Comparison of ENCODE assay signal across 20 cellular contexts in genomic region chr5:77208507-77209163, GRCh38. TPM values are rescaled to one million over a fixed set of nuclear protein-coding genes. Genes with fewer than 3 reads are reported as not detected.
DNase-seq lines count a peak whose midpoint lies in the region; ATAC-seq and TF ChIP-seq lines count a peak whose summit lies in the region.
"Had no signal": no experiment of that assay in that cellular context is flagged by ENCODE, and none has a peak within 500 bp of the region (broad histone marks: within the 10 kb centered on the region; RNA-seq: fewer than 3 reads in every experiment).

No MANE protein-coding gene starts in this region.

- H3K4ac ChIP-seq in IMR-90 (ENCODE audit: low read depth, low read length) = no peak overlapping the region

- H3K9me3 Mint-ChIP-seq in brain = peaks cover 0 to 3% (median 0%) of the 10 kb centered on the region in 5 experiments
- peaks cover 4% of the 10 kb centered on the region for H3K9me3 Mint-ChIP-seq in neural progenitor cell

- no peak overlapping the region for H3K23ac ChIP-seq in IMR-90 (ENCODE audit: low read depth, low read length)

- H3K4me1 Mint-ChIP-seq in brain (peaks cover 15% of the 10 kb centered on the region), neural progenitor cell (peaks cover 11% of the 10 kb centered on the region)

- no peak overlapping the region for H3K9ac ChIP-seq in IMR-90 (ENCODE audit: low read depth, low read length)
- no peak overlapping the region for H3K9ac ChIP-seq in neural progenitor cell

- H3K4me3 Mint-ChIP-seq in brain (peak overlapping the region in 4 of 5 experiments; percentile 83 to 93 (median 84)), neural progenitor cell (peak overlapping the region; percentile 91)

- no peaks in the 10 kb centered on the region for H3K36me3 Mint-ChIP-seq in brain
- peaks cover 3% of the 10 kb centered on the region for H3K36me3 Mint-ChIP-seq in neural progenitor cell

- peak overlapping the region; percentile 63 for H2AK9ac ChIP-seq in IMR-90 (replicated peaks; ENCODE audit: low read depth, low read length, poor library complexity)

- intact Hi-C loops in IMR-90 (cut with micrococcal nuclease) = no loop called here

- TF ChIP-seq POLR2A in IMR-90 (IDR thresholded peaks at IDR 0.05; ENCODE audit: low read depth, low read length) (no peak), suprapubic skin (IDR thresholded peaks at IDR 0.05) (no peak)

- dilution Hi-C loops in IMR-90 (cut with HindIII; ENCODE audit: low sequenced_read_pairs, unreplicated experiment) = no loop called here

- H2BK120ac ChIP-seq in IMR-90 (ENCODE audit: low read depth, low read length) = no peak overlapping the region

- no peak overlapping the region for H4K91ac ChIP-seq in IMR-90 (ENCODE audit: insufficient read depth, low read depth, low read length)

- TF ChIP-seq RAD21 in IMR-90 (IDR thresholded peaks at IDR 0.05; ENCODE audit: low read length) = no peak

- no peak overlapping the region for H3K14ac ChIP-seq in IMR-90 (replicated peaks; ENCODE audit: low read depth, low read length)

- no peaks in the 10 kb centered on the region for H4K20me1 ChIP-seq in IMR-90 (ENCODE audit: insufficient read depth, low read length)
- peaks cover 7% of the 10 kb centered on the region for H4K20me1 ChIP-seq in neural progenitor cell (ENCODE audit: low read depth)

- CTCF ChIA-PET in IMR-90 (lab: Yijun Ruan, JAX) = no interaction called here

- H3K79me1 ChIP-seq in IMR-90 (ENCODE audit: low read depth in 1 of 2, low read length in 2 of 2) = no peaks in the 10 kb centered on the region

- no peak for TF ChIP-seq EP300 in suprapubic skin (IDR thresholded peaks at IDR 0.05)

- H3F3A ChIP-seq in neural progenitor cell (ENCODE audit: low read depth) = peaks cover 10% of the 10 kb centered on the region

- H3K4me2 ChIP-seq in IMR-90 (ENCODE audit: low read depth, low read length) (no peak overlapping the region), neural progenitor cell (no peak overlapping the region)

- H3K9me1 ChIP-seq in IMR-90 (ENCODE audit: insufficient read depth, low read length) = no peaks in the 10 kb centered on the region; the same call in 1 of the 2 replicates

- TF ChIP-seq CTCF in IMR-90 (conservative IDR thresholded peaks at IDR 0.05; ENCODE audit: low read depth, low read length) (no peak), brain (conservative IDR thresholded peaks at IDR 0.05) (no peak), neural progenitor cell (IDR thresholded peaks at IDR 0.05) (no peak), suprapubic skin (IDR thresholded peaks at IDR 0.05) (no peak)

- H3K27me3 Mint-ChIP-seq in brain = peaks cover 44% of the 10 kb centered on the region
- peaks cover 38% of the 10 kb centered on the region for H3K27me3 Mint-ChIP-seq in neural progenitor cell (ENCODE audit: insufficient read depth, low read depth)

- no peak overlapping the region for H2BK20ac ChIP-seq in IMR-90 (ENCODE audit: low read depth, low read length)

- no peak overlapping the region for H4K5ac ChIP-seq in IMR-90 (ENCODE audit: low read depth, low read length)

- no TSS peak for BruUV-seq in IMR-90 (replicated peaks; lab: Mats Ljungman, UMichigan)

- H3K27ac ChIP-seq in IMR-90 (ENCODE audit: insufficient read depth, low read length) (no peak overlapping the region), neural progenitor cell (no peak overlapping the region), suprapubic skin (no peak overlapping the region), SJCRH30 (no peak overlapping the region)
- H3K27ac ChIP-seq: 22Rv1, gastroesophageal sphincter had no signal

- WGBS in IMR-90 (ENCODE audit: extremely low coverage in 2 of 2, insufficient read length in 1 of 2), 2 experiments = 80% methylated on average over 1 of the region's 1 CpG; no CpG with 5 or more reads in 1 of the 2 experiments
- 86% methylated on average over 1 of the region's 1 CpG for WGBS in suprapubic skin

- H2BK5ac ChIP-seq in IMR-90 (ENCODE audit: low read depth, low read length, poor library complexity, severe bottlenecking) = no peak overlapping the region

- POLR2A ChIA-PET in IMR-90 (lab: Charles Lee; ENCODE audit: unreplicated experiment) = no interaction called here

- H2AFZ ChIP-seq in IMR-90 (replicated peaks; ENCODE audit: low read length, poor library complexity) = no peak overlapping the region
- H2AFZ ChIP-seq in neural progenitor cell (replicated peaks) = no peak overlapping the region

- H3K4me1 ChIP-seq in IMR-90 (ENCODE audit: control insufficient read depth, insufficient read depth, low read length) (no peaks in the 10 kb centered on the region), neural progenitor cell (peaks cover 11% of the 10 kb centered on the region), suprapubic skin (peaks cover 18% of the 10 kb centered on the region), SJCRH30 (no peaks in the 10 kb centered on the region)

- H3K4me3 ChIP-seq in IMR-90 (ENCODE audit: insufficient read depth, low read depth, low read length) (no peak overlapping the region), neural progenitor cell (no peak overlapping the region), suprapubic skin (no peak overlapping the region), SJCRH30 (no peak overlapping the region)
- H3K4me3 ChIP-seq: gastroesophageal sphincter, GM12878 had no signal

- ATAC-seq in IMR-90 (ENCODE audit: low read depth) = no peak
- ATAC-seq: gastroesophageal sphincter, GM12878, left colon had no signal

- H3K36me3 ChIP-seq in IMR-90 (ENCODE audit: control insufficient read depth, insufficient read depth, low read length) (no peaks in the 10 kb centered on the region; the same call in 1 of the 2 replicates), neural progenitor cell (no peaks in the 10 kb centered on the region), suprapubic skin (no peaks in the 10 kb centered on the region), SJCRH30 (no peaks in the 10 kb centered on the region)
- H3K36me3 ChIP-seq: gastroesophageal sphincter had no signal

- H3K56ac ChIP-seq in IMR-90 (ENCODE audit: extremely low read depth, insufficient read depth, low read length) = no peak overlapping the region

- no peak overlapping the region for H4K8ac ChIP-seq in IMR-90 (ENCODE audit: low read depth in 2 of 2, low read length in 2 of 2)

- in situ Hi-C loops in IMR-90 (cut with MboI; ENCODE audit: low sequenced_read_pairs) = no loop called here

- H3K27ac Mint-ChIP-seq in brain (no peak overlapping the region), neural progenitor cell (no peak overlapping the region)

- H3K9me3 ChIP-seq in IMR-90 (ENCODE audit: control insufficient read depth, insufficient read depth, low read length) (peaks cover 4% of the 10 kb centered on the region; the same call in 1 of the 2 replicates), neural progenitor cell (ENCODE audit: low read depth) (no peaks in the 10 kb centered on the region), suprapubic skin (no peaks in the 10 kb centered on the region), SJCRH30 (replicated peaks) (no peaks in the 10 kb centered on the region; the same call in 1 of the 2 replicates)
- H3K9me3 ChIP-seq: gastroesophageal sphincter had no signal

- DNase-seq in NCI-H2196 (lab: John Stamatoyannopoulos, UW; ENCODE audit: unreplicated experiment) (peak; percentile 8), NCI-H2196 treated with DMSO at 0.1 percent for 48 hours (lab: John Stamatoyannopoulos, UW; ENCODE audit: unreplicated experiment) (no peak), IMR-90 (no peak), neural progenitor cell (ENCODE audit: low spot score) (no peak), suprapubic skin (ENCODE audit: low spot score in 2 of 2) (no peak), SJCRH30 (no peak)
- no peak for DNase-seq in stimulated activated CD4-positive, alpha-beta T cell treated with anti-CD3 and anti-CD28 coated beads, Interleukin-1b, Interleukin-23, amount 100 ng/mL, for 48 hours
- DNase-seq: activated CD4-positive, alpha-beta T cell treated with anti-CD3 and anti-CD28 coated beads, Interleukin-2, amount 50 U/mL, for 48 hours; activated T-cell treated with anti-CD3 and anti-CD28 coated beads, Interleukin-2, amount 50 U/mL, for 48 hours; DMS 273 treated with DMSO at 0.1 percent for 48 hours; GF-D8; left colon; NCI-H1436; RPMI8226; stimulated activated CD4-positive, alpha-beta T cell treated with anti-CD3 and anti-CD28 coated beads, Interleukin-2, amount 100 ng/mL, for 48 hours; SW 1271 had no signal

- no peak overlapping the region for H3K18ac ChIP-seq in IMR-90 (ENCODE audit: low read depth, low read length)

- no peak overlapping the region for H2AK5ac ChIP-seq in IMR-90 (ENCODE audit: low read depth, low read length)

- H3K79me2 ChIP-seq in neural progenitor cell (ENCODE audit: low read depth) = no peaks in the 10 kb centered on the region

- H3K27me3 ChIP-seq in IMR-90 (ENCODE audit: control insufficient read depth, insufficient read depth, low read length) = peaks cover 66% of the 10 kb centered on the region
- H3K27me3 ChIP-seq in neural progenitor cell = peaks cover 78% of the 10 kb centered on the region
- H3K27me3 ChIP-seq in suprapubic skin = peaks cover 33% of the 10 kb centered on the region
- H3K27me3 ChIP-seq in SJCRH30 = peaks cover 3% of the 10 kb centered on the region

- H2BK15ac ChIP-seq in IMR-90 (ENCODE audit: low read depth, low read length) = no peak overlapping the region

TF ChIP-seq in IMR-90, 13 proteins besides CTCF, POLR2A, EP300 and RAD21 (continues in another document):
- TF ChIP-seq SMC3 (IDR thresholded peaks at IDR 0.05; ENCODE audit: low read depth, low read length) (no peak), RCOR1 (IDR thresholded peaks at IDR 0.05; ENCODE audit: insufficient replicate concordance, low read length) (no peak), USF2 (IDR thresholded peaks at IDR 0.05; ENCODE audit: low read depth, low read length) (no peak), BHLHE40 (IDR thresholded peaks at IDR 0.05; ENCODE audit: low read depth, low read length) (no peak), NFE2L2 (IDR thresholded peaks at IDR 0.05; ENCODE audit: low read depth, low read length) (no peak), RFX5 (IDR thresholded peaks at IDR 0.05; ENCODE audit: low read depth, low read length) (no peak), CHD1 (IDR thresholded peaks at IDR 0.05; ENCODE audit: low read depth, low read length) (no peak)

RNA-seq across cellular contexts. Expression of gene PDE8B, which starts 1.8 kb away (rescaled TPM):
- total RNA-seq in IMR-90 (2012; rRNA removed) (under 0.01 TPM in 2 replicates), neural progenitor cell (ENCODE audit: low replicate concordance) (1.2 and 4.3 TPM in 2 replicates), suprapubic skin (1 to 10 TPM; 1.1 to 3.9 (median 1.5) TPM)
- polyA plus RNA-seq in IMR-90 (2012; rRNA removed) (0.03 TPM in 1 of 2 replicates, not detected in the other), brain (ENCODE audit: insufficient read depth, low read depth, low replicate concordance) (5.9 TPM)
- 0.03 TPM in 1 of 2 replicates, not detected in the other for polyA plus RNA-seq in IMR-90 (2012; cell fraction: cytosol; rRNA removed)
- polyA plus RNA-seq in IMR-90 (2012; cell fraction: nucleus; rRNA removed; ENCODE audit: low replicate concordance) = 0.07 and 0.25 TPM in 2 replicates
- 0.10 and 0.22 TPM in 2 replicates for total RNA-seq in SJCRH30 (2014; rRNA removed; shearing (Covaris generic))
